In genomic region chr3:195269375-195270078, GRCh38 we compare ENCODE assay signal across 8 cellular contexts. TPM values are rescaled to one million over a fixed set of nuclear protein-coding genes. Genes with fewer than 3 reads are reported as not detected.
DNase-seq lines count a peak whose midpoint lies in the region; ATAC-seq and TF ChIP-seq lines count a peak whose summit lies in the region.

No MANE protein-coding gene starts in this region.

- DNase-seq in activated naive CD4-positive, alpha-beta T cell treated with anti-CD3 and anti-CD28 coated beads, Interleukin-2, amount 10 ng/mL, durations not matched to agents 7 days and 5 days, result no peak
- DNase-seq in activated naive CD4-positive, alpha-beta T cell treated with anti-CD3 and anti-CD28 coated beads, Interleukin-2, amount 50 U/mL, for 72 hours (ENCODE audit: low spot score in 2 of 2), result no peak
- DNase-seq in tibial artery (no peak), DMS79 (lab: John Stamatoyannopoulos, UW) (no peak), dermis blood vessel endothelial cell (no peak)

- peak overlapping the region in 1 of 2 donors; percentile 81 for H3K27ac ChIP-seq in tibial artery

- H3K4me1 Mint-ChIP-seq in activated naive CD4-positive, alpha-beta T cell treated with anti-CD3 and anti-CD28 coated beads, Interleukin-2, amount 10 ng/mL, durations not matched to agents 7 days and 5 days, result peaks cover 31% of the 10 kb centered on the region

- H3K9me3 Mint-ChIP-seq in activated naive CD4-positive, alpha-beta T cell treated with anti-CD3 and anti-CD28 coated beads, Interleukin-2, amount 10 ng/mL, durations not matched to agents 7 days and 5 days, result no peaks in the 10 kb centered on the region
- H3K9me3 Mint-ChIP-seq in activated naive CD4-positive, alpha-beta T cell treated with anti-CD3 and anti-CD28 coated beads, Interleukin-2, amount 50 U/mL, for 72 hours, result no peaks in the 10 kb centered on the region

- peak overlapping the region; percentile 5 for H3K27ac Mint-ChIP-seq in activated naive CD4-positive, alpha-beta T cell treated with anti-CD3 and anti-CD28 coated beads, Interleukin-2, amount 10 ng/mL, durations not matched to agents 7 days and 5 days
- peak overlapping the region in 1 of 2 donors; percentile 46 for H3K27ac Mint-ChIP-seq in activated naive CD4-positive, alpha-beta T cell treated with anti-CD3 and anti-CD28 coated beads, Interleukin-2, amount 50 U/mL, for 72 hours

- peak overlapping the region; percentile 82 for H3K4me3 Mint-ChIP-seq in activated naive CD4-positive, alpha-beta T cell treated with anti-CD3 and anti-CD28 coated beads, Interleukin-2, amount 10 ng/mL, durations not matched to agents 7 days and 5 days

- H3K27me3 ChIP-seq in tibial artery, result no peaks in the 10 kb centered on the region

- no peaks in the 10 kb centered on the region for H3K36me3 ChIP-seq in tibial artery

- no peaks in the 10 kb centered on the region for H3K27me3 Mint-ChIP-seq in activated naive CD4-positive, alpha-beta T cell treated with anti-CD3 and anti-CD28 coated beads, Interleukin-2, amount 10 ng/mL, durations not matched to agents 7 days and 5 days

- H3K4me1 ChIP-seq in tibial artery, result peaks cover 0 to 25% (median 14%) of the 10 kb centered on the region in 4 donors

- H3K9me3 ChIP-seq in iPS-18c (ENCODE audit: control insufficient read depth, insufficient read depth, low read length) (no peaks in the 10 kb centered on the region), tibial artery (no peaks in the 10 kb centered on the region)

- TF ChIP-seq CTCF in WI38 (IDR thresholded peaks at IDR 0.05; ENCODE audit: low read depth, low read length) (no peak), tibial artery (IDR thresholded peaks at IDR 0.05) (no peak)

- no peak for ATAC-seq in activated naive CD4-positive, alpha-beta T cell treated with anti-CD3 and anti-CD28 coated beads, Interleukin-2, amount 50 U/mL, for 72 hours
- no peak for ATAC-seq in HG03442 (IDR thresholded peaks at IDR 0.05; ENCODE audit: unreplicated experiment)

- H3K4me3 ChIP-seq in WI38 (ENCODE audit: low read depth, low read length) (peak overlapping the region; percentile 70), iPS-18c (ENCODE audit: insufficient read depth, low read depth, low read length) (peak overlapping the region; percentile 93), tibial artery (peak overlapping the region; percentile 64 to 83)

- peaks cover 4% of the 10 kb centered on the region for H3K36me3 Mint-ChIP-seq in activated naive CD4-positive, alpha-beta T cell treated with anti-CD3 and anti-CD28 coated beads, Interleukin-2, amount 10 ng/mL, durations not matched to agents 7 days and 5 days
- H3K36me3 Mint-ChIP-seq in activated naive CD4-positive, alpha-beta T cell treated with anti-CD3 and anti-CD28 coated beads, Interleukin-2, amount 50 U/mL, for 72 hours, result no peaks in the 10 kb centered on the region

- CTCF ChIA-PET in activated naive CD4-positive, alpha-beta T cell treated with anti-CD3 and anti-CD28 coated beads, Interleukin-2, amount 10 ng/mL, durations not matched to agents 7 days and 5 days (lab: Charles Lee), result interaction anchor here (0.6 to 3.3 kb wide), 16 partner anchors 8 to 1553 kb away, joined by 3 to 111 read pairs (median 6); partner anchors contain the start of gene ACAP2

- intact Hi-C loops in tibial artery (cut with DNase I; ENCODE audit: low total_unique reads), result loop anchor here (2.0 kb wide), 2 partner anchors 173 to 253 kb away; partner anchors contain the start of gene ACAP2

RNA-seq across cellular contexts. Expression of gene XXYLT1, which starts 1.4 kb away (rescaled TPM):
- total RNA-seq in activated naive CD4-positive, alpha-beta T cell treated with anti-CD3 and anti-CD28 coated beads, Interleukin-2, amount 50 U/mL, for 72 hours, result 1 to 10 TPM; 3.4 to 6.1 TPM
- total RNA-seq in dermis blood vessel endothelial cell, result 35.7 and 50.7 TPM in 2 replicates
